Comparison of ENCODE assay signal across 13 cellular contexts in genomic region chr13:34833562-34834182, GRCh38.
A peak's percentile ranks its signal among the peaks of the same experiment; 100 is the strongest.
DNase-seq lines count a peak whose midpoint lies in the region; ATAC-seq, FAIRE-seq and TF ChIP-seq lines count a peak whose summit lies in the region.
"Had no signal": no experiment of that assay in that cellular context is flagged by ENCODE, and none has a peak within 500 bp of the region (broad histone marks: within the 10 kb centered on the region; RNA-seq: fewer than 3 reads in every experiment).

No MANE protein-coding gene starts in this region.

- H3K4me2 ChIP-seq in H1 (ENCODE audit: insufficient read depth in 1 of 2, low read depth in 2 of 2, low read length in 2 of 2) = no peak overlapping the region

- H3K9me3 Mint-ChIP-seq in activated CD8-positive, alpha-beta T cell treated with anti-CD3 and anti-CD28 coated beads for 36 hours = no peaks in the 10 kb centered on the region
- H3K9me3 Mint-ChIP-seq in activated CD8-positive, alpha-beta T cell treated with anti-CD3 and anti-CD28 coated beads, Interleukin-2, amount 10 ng/mL, durations not matched to agents 7 days and 5 days (ENCODE audit: insufficient read depth) = peaks cover 3% of the 10 kb centered on the region

- no peak overlapping the region for H3K4me3 ChIP-seq in H1 (ENCODE audit: extremely low read depth in 1 of 4, insufficient read depth in 2 of 4, low read depth in 3 of 4, low read length in 4 of 4)
- H3K4me3 ChIP-seq in retinal pigment epithelial cell (ENCODE audit: low read length) = no peak overlapping the region
- H3K4me3 ChIP-seq: skin epidermis, thyroid gland had no signal

- H3K18ac ChIP-seq in H1 (ENCODE audit: extremely low read depth, low read length) = peak overlapping the region; percentile 22; the same call in 1 of the 2 replicates

- POLR2A ChIA-PET in activated CD8-positive, alpha-beta T cell treated with anti-CD3 and anti-CD28 coated beads for 36 hours (lab: Charles Lee) = no interaction called here
- POLR2A ChIA-PET in activated CD8-positive, alpha-beta T cell treated with anti-CD3 and anti-CD28 coated beads, Interleukin-2, amount 10 ng/mL, durations not matched to agents 7 days and 5 days (lab: Charles Lee) = no interaction called here
- POLR2A ChIA-PET in H1 (lab: Charles Lee; ENCODE audit: partially characterized antibody) = no interaction called here

- no peak for TF ChIP-seq CTCF in activated CD8-positive, alpha-beta T cell treated with anti-CD3 and anti-CD28 coated beads for 36 hours (IDR thresholded peaks at IDR 0.05)
- TF ChIP-seq CTCF in H1 (IDR thresholded peaks at IDR 0.05; ENCODE audit: control extremely low read depth in 1 of 3, insufficient read depth in 1 of 3, low read depth in 1 of 3, low read length in 3 of 3) (peak; percentile 66 to 89 (median 85)), retinal pigment epithelial cell (conservative IDR thresholded peaks at IDR 0.05; ENCODE audit: low read depth, low read length) (peak; percentile 33)

- WGBS in H1 (ENCODE audit: extremely low coverage in 1 of 2, insufficient coverage in 1 of 2, insufficient read length in 1 of 2, insufficient replicate concordance in 2 of 2, low coverage in 1 of 2, low lambda C conversion rate in 2 of 2, missing lambda C conversion rate in 1 of 2), 2 experiments = 45% methylated on average over 6 of the region's 6 CpGs; no CpG with 5 or more reads in 1 of the 2 experiments

- no peak for TF ChIP-seq EP300 in H1 (IDR thresholded peaks at IDR 0.05; ENCODE audit: borderline replicate concordance in 1 of 2, low read depth in 2 of 2, low read length in 2 of 2)

- CTCF ChIA-PET in activated CD8-positive, alpha-beta T cell treated with anti-CD3 and anti-CD28 coated beads for 36 hours (lab: Charles Lee) = no interaction called here
- CTCF ChIA-PET in activated CD8-positive, alpha-beta T cell treated with anti-CD3 and anti-CD28 coated beads, Interleukin-2, amount 10 ng/mL, durations not matched to agents 7 days and 5 days (lab: Charles Lee) = no interaction called here
- CTCF ChIA-PET in H1 (lab: Charles Lee; ENCODE audit: partially characterized antibody) = interaction anchor here (0.5 to 1.6 kb wide), 19 partner anchors 8 to 1076 kb away, joined by 3 to 6 read pairs (median 3); no protein-coding TSS in a partner anchor

- intact Hi-C loops in activated CD8-positive, alpha-beta T cell treated with anti-CD3 and anti-CD28 coated beads for 36 hours (cut with micrococcal nuclease) = no loop called here

- no peak overlapping the region for H2BK120ac ChIP-seq in H1 (replicated peaks; ENCODE audit: low read depth, low read length)

- no peak overlapping the region for H4K5ac ChIP-seq in H1 (ENCODE audit: insufficient read length, low read depth, low read length)

- H3K56ac ChIP-seq in H1 (replicated peaks; ENCODE audit: insufficient read length, low read depth, low read length) = no peak overlapping the region

- peaks cover 2% of the 10 kb centered on the region for H3K27me3 Mint-ChIP-seq in activated CD8-positive, alpha-beta T cell treated with anti-CD3 and anti-CD28 coated beads for 36 hours
- H3K27me3 Mint-ChIP-seq in activated CD8-positive, alpha-beta T cell treated with anti-CD3 and anti-CD28 coated beads, Interleukin-2, amount 10 ng/mL, durations not matched to agents 7 days and 5 days (ENCODE audit: low read depth) = no peaks in the 10 kb centered on the region

- TF ChIP-seq RAD21 in H1 (IDR thresholded peaks at IDR 0.05 in 1 of 2, conservative IDR thresholded peaks at IDR 0.05 in 1 of 2; ENCODE audit: low read depth in 2 of 2, low read length in 2 of 2) = peak; percentile 64 to 79

- no peaks in the 10 kb centered on the region for H3K4me1 ChIP-seq in H1 (replicated peaks in 1 of 4; ENCODE audit: control insufficient read depth in 3 of 4, insufficient read depth in 4 of 4, low read length in 3 of 4)
- H3K4me1 ChIP-seq: thyroid gland had no signal

- H4K20me1 ChIP-seq in H1 (replicated peaks in 1 of 2; ENCODE audit: control insufficient read depth in 1 of 2, insufficient read depth in 2 of 2, low read length in 2 of 2) = no peaks in the 10 kb centered on the region

- H2AK5ac ChIP-seq in H1 (ENCODE audit: low read depth, low read length) = no peak overlapping the region

- H3K4ac ChIP-seq in H1 (replicated peaks; ENCODE audit: insufficient read length, low read depth, low read length) = no peak overlapping the region

- H3K14ac ChIP-seq in H1 (ENCODE audit: insufficient read length) = no peak overlapping the region

- peak; percentile 92 for FAIRE-seq in H1 (lab: Jason Lieb, UNC)

- no peak overlapping the region for H2BK12ac ChIP-seq in H1 (ENCODE audit: low read depth, low read length)

- H4K8ac ChIP-seq in H1 (ENCODE audit: extremely low read depth, insufficient read depth, low read length) = no peak overlapping the region

- no peak overlapping the region for H3K27ac Mint-ChIP-seq in activated CD8-positive, alpha-beta T cell treated with anti-CD3 and anti-CD28 coated beads for 36 hours
- no peak overlapping the region for H3K27ac Mint-ChIP-seq in activated CD8-positive, alpha-beta T cell treated with anti-CD3 and anti-CD28 coated beads, Interleukin-2, amount 10 ng/mL, durations not matched to agents 7 days and 5 days
- H3K27ac Mint-ChIP-seq: natural killer cell had no signal

- no peak overlapping the region for H3K4me3 Mint-ChIP-seq in activated CD8-positive, alpha-beta T cell treated with anti-CD3 and anti-CD28 coated beads for 36 hours
- H3K4me3 Mint-ChIP-seq in activated CD8-positive, alpha-beta T cell treated with anti-CD3 and anti-CD28 coated beads, Interleukin-2, amount 10 ng/mL, durations not matched to agents 7 days and 5 days = no peak overlapping the region
- H3K4me3 Mint-ChIP-seq: natural killer cell had no signal

- H2BK5ac ChIP-seq in H1 (ENCODE audit: low read depth, low read length) = no peak overlapping the region

- no peaks in the 10 kb centered on the region for H3K27me3 ChIP-seq in H1 (replicated peaks in 1 of 4; ENCODE audit: control insufficient read depth in 3 of 4, extremely low read depth in 1 of 4, insufficient read depth in 3 of 4, low read length in 3 of 4)
- H3K27me3 ChIP-seq: thyroid gland had no signal

- H2BK20ac ChIP-seq in H1 (ENCODE audit: low read length) = no peak overlapping the region

- H3K23ac ChIP-seq in H1 (ENCODE audit: insufficient read length) = no peak overlapping the region

- no peaks in the 10 kb centered on the region for H3K79me2 ChIP-seq in H1 (ENCODE audit: control insufficient read depth in 1 of 2, insufficient read depth in 2 of 2, low read length in 2 of 2)

- ATAC-seq in activated CD8-positive, alpha-beta T cell treated with anti-CD3 and anti-CD28 coated beads for 36 hours = no peak
- no peak for ATAC-seq in activated CD8-positive, alpha-beta T cell treated with anti-CD3 and anti-CD28 coated beads, Interleukin-2, amount 10 ng/mL, durations not matched to agents 7 days and 5 days
- ATAC-seq: natural killer cell had no signal

- H2BK15ac ChIP-seq in H1 (ENCODE audit: low read length) = no peak overlapping the region

- H3K36me3 ChIP-seq in H1 (ENCODE audit: control insufficient read depth in 2 of 4, insufficient read depth in 4 of 4, low read length in 3 of 4) = no peaks in the 10 kb centered on the region
- H3K36me3 ChIP-seq: thyroid gland had no signal

- no peaks in the 10 kb centered on the region for H3K79me1 ChIP-seq in H1 (ENCODE audit: low read depth, low read length)

- no peak for TF ChIP-seq POLR2A in H1 (IDR thresholded peaks at IDR 0.05; ENCODE audit: control extremely low read depth in 1 of 2, low read depth in 2 of 2, low read length in 2 of 2)

- no peak overlapping the region for H3K27ac ChIP-seq in H1 (ENCODE audit: low read depth, low read length)
- H3K27ac ChIP-seq: skin epidermis, thyroid gland had no signal

- H2AFZ ChIP-seq in H1 (ENCODE audit: low read length) = peak overlapping the region; percentile 99

- no peaks in the 10 kb centered on the region for H3K23me2 ChIP-seq in H1 (ENCODE audit: low read depth, low read length)

- H3K4me1 Mint-ChIP-seq in activated CD8-positive, alpha-beta T cell treated with anti-CD3 and anti-CD28 coated beads for 36 hours (ENCODE audit: low read depth) = no peaks in the 10 kb centered on the region
- no peaks in the 10 kb centered on the region for H3K4me1 Mint-ChIP-seq in activated CD8-positive, alpha-beta T cell treated with anti-CD3 and anti-CD28 coated beads, Interleukin-2, amount 10 ng/mL, durations not matched to agents 7 days and 5 days (ENCODE audit: low read depth)
- H3K4me1 Mint-ChIP-seq: natural killer cell had no signal

- H3K36me3 Mint-ChIP-seq in activated CD8-positive, alpha-beta T cell treated with anti-CD3 and anti-CD28 coated beads for 36 hours (ENCODE audit: low read depth) = no peaks in the 10 kb centered on the region
- H3K36me3 Mint-ChIP-seq in activated CD8-positive, alpha-beta T cell treated with anti-CD3 and anti-CD28 coated beads, Interleukin-2, amount 10 ng/mL, durations not matched to agents 7 days and 5 days (ENCODE audit: low read depth) = no peaks in the 10 kb centered on the region

- no peak overlapping the region for H4K91ac ChIP-seq in H1 (replicated peaks; ENCODE audit: insufficient read length, low read length)

- H3K9ac ChIP-seq in H1 (replicated peaks in 1 of 4; ENCODE audit: extremely low read depth in 1 of 4, low read depth in 3 of 4, low read length in 3 of 4) = peak overlapping the region in 1 of 4 experiments; percentile 39; a peak in 1 of 7 replicates

- DNase-seq in activated CD8-positive, alpha-beta T cell treated with anti-CD3 and anti-CD28 coated beads for 36 hours = peak; percentile 6
- no peak for DNase-seq in activated CD8-positive, alpha-beta T cell treated with anti-CD3 and anti-CD28 coated beads, Interleukin-2, amount 10 ng/mL, durations not matched to agents 7 days and 5 days
- DNase-seq in LHCN-M2 (ENCODE audit: low read depth) (peak; percentile 10), H1 (ENCODE audit: low read depth in 1 of 2, low spot score in 2 of 2) (peak; percentile 34 to 50), retinal pigment epithelial cell (ENCODE audit: low read depth) (no peak), anterior cingulate cortex (lab: John Stamatoyannopoulos, UW) (no peak), HPDE6-E6E7 (ENCODE audit: extremely low spot score) (no peak), NCI-H2196 (lab: John Stamatoyannopoulos, UW; ENCODE audit: unreplicated experiment) (no peak)
- DNase-seq: activated gamma-delta T cell treated with Interleukin-2 at 50 U/mL for 16 hours, natural killer cell, NCI-H1436, thyroid gland had no signal

- no peaks in the 10 kb centered on the region for H3K9me3 ChIP-seq in H1 (ENCODE audit: insufficient read depth in 2 of 2, low read depth in 1 of 2, low read length in 1 of 2)
- H3K9me3 ChIP-seq: thyroid gland had no signal

TF ChIP-seq in H1, 55 proteins besides CTCF, POLR2A, EP300 and RAD21 (continues in another document):
- no peak for TF ChIP-seq KDM1A (IDR thresholded peaks at IDR 0.05; ENCODE audit: borderline replicate concordance, low read length)
- TF ChIP-seq MAFK (IDR thresholded peaks at IDR 0.05; ENCODE audit: low read depth, low read length) = no peak
- TF ChIP-seq EZH2 (IDR thresholded peaks at IDR 0.05; ENCODE audit: low read depth, low read length, severe bottlenecking) = no peak
- TF ChIP-seq NANOG (IDR thresholded peaks at IDR 0.05; ENCODE audit: insufficient read depth, low read depth, low read length, poor library complexity, severe bottlenecking) = no peak
- TF ChIP-seq SIN3A (conservative IDR thresholded peaks at IDR 0.05 in 1 of 2, IDR thresholded peaks at IDR 0.05 in 1 of 2; ENCODE audit: low read depth in 1 of 2, low read length in 2 of 2) = 0 out of 4 replicates have a peak, but pooled peaks of 1 of the 2 experiments have one; percentile 13

Comparison
In these comparisons a context has a peak if more than half of its experiments do, and no peak if none do; other contexts are left out.
1. DNase-seq: peak in activated CD8-positive, alpha-beta T cell treated with anti-CD3 and anti-CD28 coated beads for 36 hours (single experiment), LHCN-M2 (single experiment) and H1 (2 of 2); none in activated CD8-positive, alpha-beta T cell treated with anti-CD3 and anti-CD28 coated beads, Interleukin-2, amount 10 ng/mL, durations not matched to agents 7 days and 5 days (single experiment), retinal pigment epithelial cell (single experiment), anterior cingulate cortex (0 of 58), HPDE6-E6E7 (single experiment) and NCI-H2196 (single experiment).